ENCODE assay signal across 18 cellular contexts in genomic region chr1:84155517-84155916, GRCh38. TPM values are rescaled to one million over a fixed set of nuclear protein-coding genes. Genes with fewer than 3 reads are reported as not detected.
DNase-seq lines count a peak whose midpoint lies in the region; ATAC-seq, FAIRE-seq and TF ChIP-seq lines count a peak whose summit lies in the region.
"Had no signal": no experiment of that assay in that cellular context is flagged by ENCODE, and none has a peak within 500 bp of the region (broad histone marks: within the 10 kb centered on the region; RNA-seq: fewer than 3 reads in every experiment).

No MANE protein-coding gene starts in this region.

- 91% methylated on average over 3 of the region's 3 CpGs for WGBS in A549 (ENCODE audit: missing lambda C conversion rate)

- H3K4me1 Mint-ChIP-seq in chondrocyte (ENCODE audit: low read depth) = peaks cover 21% of the 10 kb centered on the region

- TF ChIP-seq CTCF in A549 (IDR thresholded peaks at IDR 0.05) = no peak
- no peak for TF ChIP-seq CTCF in C4-2B (conservative IDR thresholded peaks at IDR 0.05)
- no peak for TF ChIP-seq CTCF in Loucy (conservative IDR thresholded peaks at IDR 0.05; ENCODE audit: low read length)
- TF ChIP-seq CTCF in chondrocyte (IDR thresholded peaks at IDR 0.05) = no peak

- H3K4me3 ChIP-seq in A549 (no peak overlapping the region), Loucy (ENCODE audit: low read length, poor library complexity, severe bottlenecking) (no peak overlapping the region)
- H3K4me3 ChIP-seq: left lung, psoas muscle, skin epidermis had no signal

- H3K4me1 ChIP-seq in A549 (peaks cover 16% of the 10 kb centered on the region), Loucy (ENCODE audit: insufficient read depth, low read length, poor library complexity, severe bottlenecking) (peaks cover 63% of the 10 kb centered on the region)
- H3K4me1 ChIP-seq: psoas muscle had no signal

- CTCF ChIA-PET in A549 (lab: Yijun Ruan, JAX) = no interaction called here

- no peak overlapping the region for H3K4me3 Mint-ChIP-seq in chondrocyte (ENCODE audit: unreplicated experiment)

- no peaks in the 10 kb centered on the region for H3K36me3 ChIP-seq in Loucy (ENCODE audit: insufficient read depth, low read length)
- H3K36me3 ChIP-seq: left lung had no signal

- no peaks in the 10 kb centered on the region for H3K27me3 Mint-ChIP-seq in chondrocyte (ENCODE audit: low read depth)

- intact Hi-C loops in left colon (cut with DNase I, micrococcal nuclease) = no loop called here

- no peaks in the 10 kb centered on the region for H3K9me2 ChIP-seq in Loucy (replicated peaks; ENCODE audit: low read depth, low read length)

- no peak overlapping the region for H2AFZ ChIP-seq in Loucy (ENCODE audit: low read length)

- no peaks in the 10 kb centered on the region for H3K36me3 Mint-ChIP-seq in chondrocyte (ENCODE audit: low read depth)

- no peak for TF ChIP-seq RAD21 in A549 (conservative IDR thresholded peaks at IDR 0.05 in 1 of 2, IDR thresholded peaks at IDR 0.05 in 1 of 2)

- H4K20me1 ChIP-seq in Loucy (ENCODE audit: insufficient read depth, low read length, poor library complexity, severe bottlenecking) = peaks cover 43% of the 10 kb centered on the region

- ATAC-seq in A549 = no peak
- no peak for ATAC-seq in HG03175 (IDR thresholded peaks at IDR 0.05; ENCODE audit: unreplicated experiment)
- no peak for ATAC-seq in left colon
- ATAC-seq: psoas muscle had no signal

- no peak overlapping the region for H3K9ac ChIP-seq in Loucy (ENCODE audit: low read depth, low read length, poor library complexity, severe bottlenecking)

- TF ChIP-seq EP300 in A549 (IDR thresholded peaks at IDR 0.05) = no peak

- POLR2A ChIA-PET in A549 (lab: Yijun Ruan, JAX) = no interaction called here

- H3K4me2 ChIP-seq in A549 (no peak overlapping the region; the same call in 2 of the 3 replicates), Loucy (ENCODE audit: low read depth, low read length, poor library complexity, severe bottlenecking) (peak overlapping the region; percentile 9)

- no peak for FAIRE-seq in A549 (lab: Jason Lieb, UNC)
- FAIRE-seq: D721Med had no signal

- TF ChIP-seq POLR2A in A549 (IDR thresholded peaks at IDR 0.05; ENCODE audit: low read length) = no peak

- peaks cover 11% of the 10 kb centered on the region; the same call in 1 of the 2 replicates for H3F3A ChIP-seq in Loucy (ENCODE audit: low read depth)

- no peaks in the 10 kb centered on the region for H3K27me3 ChIP-seq in Loucy (ENCODE audit: insufficient read depth, low read length, poor library complexity, severe bottlenecking)
- H3K27me3 ChIP-seq: left lung had no signal

- H3K79me2 ChIP-seq in Loucy (ENCODE audit: insufficient read depth, low read length) = peaks cover 94% of the 10 kb centered on the region

- H3K9me3 Mint-ChIP-seq in chondrocyte (ENCODE audit: low read depth) = no peaks in the 10 kb centered on the region

- no peak for DNase-seq in A549 (ENCODE audit: low read depth in 1 of 2, low spot score in 1 of 2)
- DNase-seq in chondrocyte (ENCODE audit: low spot score) = no peak
- no peak for DNase-seq in left colon
- DNase-seq in OCI-M2 (lab: John Stamatoyannopoulos, UW; ENCODE audit: unreplicated experiment) = no peak
- DNase-seq: AML-193; cortex of kidney; left lung; NCI-H1092 treated with DMSO at 0.1 percent for 48 hours; NCI-H2029 treated with DMSO at 0.1 percent for 48 hours; psoas muscle; stimulated activated CD4-positive, alpha-beta T cell treated with anti-CD3 and anti-CD28 coated beads, Interleukin-2, amount 100 ng/mL, for 24 hours; stimulated activated naive CD4-positive, alpha-beta T cell treated with Interleukin-2 at 50 U/mL for 16 hours; trophoblast cell had no signal

- H3K27ac ChIP-seq in A549 (peak overlapping the region; percentile 51 to 64; a peak in 3 of 6 replicates), C4-2B (peak overlapping the region; percentile 64; the same call in 1 of the 2 replicates)
- H3K27ac ChIP-seq: left lung, psoas muscle, skin epidermis had no signal

- H3K9me3 ChIP-seq in A549 = no peaks in the 10 kb centered on the region
- H3K9me3 ChIP-seq in Loucy (ENCODE audit: insufficient read depth, low read depth, low read length) = no peaks in the 10 kb centered on the region
- H3K9me3 ChIP-seq: left lung, psoas muscle had no signal

- H3K27ac Mint-ChIP-seq in chondrocyte (ENCODE audit: unreplicated experiment) = peak overlapping the region; percentile 50

TF ChIP-seq in A549, 52 proteins besides CTCF, POLR2A, EP300 and RAD21 (continues in another document):
- TF ChIP-seq ZNF302 (CRISPR knock-in tag; IDR thresholded peaks at IDR 0.05) (no peak), PBX3 (IDR thresholded peaks at IDR 0.05) (no peak), RCOR1 (IDR thresholded peaks at IDR 0.05; ENCODE audit: low read depth, low read length) (no peak), EHF (CRISPR knock-in tag; IDR thresholded peaks at IDR 0.05) (no peak), BCL3 (IDR thresholded peaks at IDR 0.05) (no peak), HOXB5 (CRISPR knock-in tag; IDR thresholded peaks at IDR 0.05) (no peak), JUNB (IDR thresholded peaks at IDR 0.05) (no peak), HES2 (IDR thresholded peaks at IDR 0.05) (no peak), CBX2 (IDR thresholded peaks at IDR 0.05; ENCODE audit: borderline replicate concordance, low read depth) (no peak), CHD2 (IDR thresholded peaks at IDR 0.05; ENCODE audit: low read length, partially characterized antibody) (no peak), REST (IDR thresholded peaks at IDR 0.05) (no peak), ESRRA (IDR thresholded peaks at IDR 0.05; ENCODE audit: borderline replicate concordance, low read length) (no peak), PHF8 (IDR thresholded peaks at IDR 0.05; ENCODE audit: borderline replicate concordance, low read depth) (no peak), RFX5 (IDR thresholded peaks at IDR 0.05) (no peak), ZC3H11A (IDR thresholded peaks at IDR 0.05) (no peak), KDM5A (IDR thresholded peaks at IDR 0.05) (no peak)

RNA-seq across cellular contexts. Expression of gene PRKACB, which starts 11.4 kb away (rescaled TPM):
- polyA plus RNA-seq in A549 (2011; rRNA removed) (15.3 and 17.9 TPM in 2 replicates), A549 (2017; fragmentation: RNase III; extraction: RNeasy Plus Mini Kit Qiagen cat#74134 plus additional on column Dnase treatment) (9.6 to 11.4 TPM (median 10.9 TPM) in 3 replicates)
- polyA plus RNA-seq in A549 (2012; cell fraction: cytosol; rRNA removed) = 2.3 and 2.7 TPM in 2 replicates
- polyA plus RNA-seq in A549 (2012; cell fraction: nucleus; rRNA removed) = 1.2 and 2.0 TPM in 2 replicates
- polyA minus RNA-seq in A549 (2011; rRNA and poly(A)+ RNA removed) = 7.8 and 8.0 TPM in 2 replicates
- total RNA-seq in chondrocyte (34.9 to 44.2 TPM (median 43.1 TPM) in 3 replicates), left colon (100 to 1,000 TPM; 113 to 127 TPM)
